In genomic region chr19:46785980-46786235, GRCh38 we compare ENCODE assay signal across 8 cellular contexts. TPM values are rescaled to one million over a fixed set of nuclear protein-coding genes. Genes with fewer than 3 reads are reported as not detected.
DNase-seq lines count a peak whose midpoint lies in the region; TF ChIP-seq lines count a peak whose summit lies in the region.

No MANE protein-coding gene starts in this region.

- H3K27me3 Mint-ChIP-seq in activated naive CD4-positive, alpha-beta T cell treated with anti-CD3 and anti-CD28 coated beads for 36 hours (ENCODE audit: low read depth), result no peaks in the 10 kb centered on the region

- in situ Hi-C loops in transverse colon (cut with MboI; ENCODE audit: low pct_ligation_motif_present in 1 of 4, low pct_unique_long_range_greater_than_20kb in 1 of 4, low sequenced_read_pairs in 3 of 4), result no loop called here

- peaks cover 60% of the 10 kb centered on the region for H3K36me3 Mint-ChIP-seq in activated naive CD4-positive, alpha-beta T cell treated with anti-CD3 and anti-CD28 coated beads for 36 hours (ENCODE audit: low read depth)

- H3K4me3 ChIP-seq in ascending aorta, result peak overlapping the region; percentile 51 to 78
- peak overlapping the region; percentile 93 for H3K4me3 ChIP-seq in lower leg skin (ENCODE audit: low read depth, poor library complexity, severe bottlenecking)
- peak overlapping the region; percentile 36 to 87 (median 80) for H3K4me3 ChIP-seq in transverse colon

- TF ChIP-seq CTCF in ascending aorta (IDR thresholded peaks at IDR 0.05), result no peak
- TF ChIP-seq CTCF in lower leg skin (IDR thresholded peaks at IDR 0.05), result no peak
- TF ChIP-seq CTCF in transverse colon (IDR thresholded peaks at IDR 0.05), result no peak

- H3K4me1 Mint-ChIP-seq in activated naive CD4-positive, alpha-beta T cell treated with anti-CD3 and anti-CD28 coated beads for 36 hours (ENCODE audit: low read depth), result peaks cover 37% of the 10 kb centered on the region

- 13 to 41% methylated on average over 4 of the region's 4 CpGs for WGBS in lower leg skin, 2 donors
- 30% methylated on average over 4 of the region's 4 CpGs; no CpG with 5 or more reads in 1 of the 2 donors for WGBS in transverse colon (ENCODE audit: low coverage in 1 of 2), 2 donors

- H3K27ac Mint-ChIP-seq in activated naive CD4-positive, alpha-beta T cell treated with anti-CD3 and anti-CD28 coated beads for 36 hours, result peak overlapping the region; percentile 99

- TF ChIP-seq EP300 in transverse colon (IDR thresholded peaks at IDR 0.05; ENCODE audit: low read depth), result no peak

- peaks cover 7 to 8% of the 10 kb centered on the region in 2 donors for H3K36me3 ChIP-seq in ascending aorta
- peaks cover 0 to 17% (median 5%) of the 10 kb centered on the region in 4 donors for H3K36me3 ChIP-seq in transverse colon

- DNase-seq in activated naive CD4-positive, alpha-beta T cell treated with anti-CD3 and anti-CD28 coated beads for 36 hours, result no peak
- no peak for DNase-seq in activated naive CD4-positive, alpha-beta T cell treated with Interleukin-2 at 50 U/mL for 16 hours
- DNase-seq in ascending aorta (ENCODE audit: low spot score in 2 of 2) (no peak), lower leg skin (ENCODE audit: low spot score in 2 of 2) (no peak), transverse colon (no peak), inferior parietal cortex (ENCODE audit: extremely low spot score) (no peak), NCI-H1092 (lab: John Stamatoyannopoulos, UW) (no peak), NOMO-1 treated with DMSO at 0.1 percent for 48 hours (lab: John Stamatoyannopoulos, UW; ENCODE audit: unreplicated experiment) (no peak)

- intact Hi-C loops in activated naive CD4-positive, alpha-beta T cell treated with anti-CD3 and anti-CD28 coated beads for 36 hours (cut with micrococcal nuclease), result loop anchor here (1.0 to 5.0 kb wide), 6 partner anchors 35 to 470 kb away; partner anchors contain the start of genes CCDC9 and PRKD2
- intact Hi-C loops in ascending aorta (cut with DNase I) (no loop called here), lower leg skin (cut with DNase I; ENCODE audit: low total_unique reads) (no loop called here), transverse colon (cut with DNase I; ENCODE audit: low total_unique reads) (no loop called here)

- TF ChIP-seq POLR2A in lower leg skin (IDR thresholded peaks at IDR 0.05) (no peak), transverse colon (IDR thresholded peaks at IDR 0.05) (no peak)

- peak overlapping the region; percentile 74 to 81 for H3K27ac ChIP-seq in ascending aorta
- peak overlapping the region; percentile 93 to 96 (median 95) for H3K27ac ChIP-seq in transverse colon

- H3K27me3 ChIP-seq in ascending aorta (no peaks in the 10 kb centered on the region), transverse colon (no peaks in the 10 kb centered on the region)

- H3K4me1 ChIP-seq in ascending aorta, result peaks cover 0 to 3% of the 10 kb centered on the region in 2 donors
- peaks cover 2 to 39% (median 30%) of the 10 kb centered on the region in 4 donors for H3K4me1 ChIP-seq in transverse colon

- no peaks in the 10 kb centered on the region for H3K9me3 ChIP-seq in ascending aorta
- H3K9me3 ChIP-seq in transverse colon, result no peaks in the 10 kb centered on the region

- no peaks in the 10 kb centered on the region for H3K9me3 Mint-ChIP-seq in activated naive CD4-positive, alpha-beta T cell treated with anti-CD3 and anti-CD28 coated beads for 36 hours

- CTCF ChIA-PET in activated naive CD4-positive, alpha-beta T cell treated with anti-CD3 and anti-CD28 coated beads for 36 hours (lab: Charles Lee), result interaction anchor here (0.9 to 3.3 kb wide), 4 partner anchors 19 to 338 kb away, joined by 3 to 13 read pairs (median 6); no protein-coding TSS in a partner anchor

- H3K4me3 Mint-ChIP-seq in activated naive CD4-positive, alpha-beta T cell treated with anti-CD3 and anti-CD28 coated beads for 36 hours, result peak overlapping the region; percentile 95

RNA-seq across cellular contexts. Expression of gene SLC1A5, which starts 2.5 kb away (rescaled TPM):
- total RNA-seq in activated naive CD4-positive, alpha-beta T cell treated with anti-CD3 and anti-CD28 coated beads for 36 hours, result 100 to 1,000 TPM; 139 TPM
- total RNA-seq in ascending aorta (86.8 TPM), lower leg skin (100 to 1,000 TPM in 3 of 4 donors, 10 to 100 TPM in 1; 59.3 to 181 (median 137) TPM), transverse colon (100 to 1,000 TPM in 1 of 4 donors, 10 to 100 TPM in 3; 19.8 to 104 (median 91.4) TPM)

RNA-seq across cellular contexts. Expression of gene STRN4, which starts 39.7 kb away (rescaled TPM):
- 10 to 100 TPM; 59.2 to 63.2 TPM for total RNA-seq in activated naive CD4-positive, alpha-beta T cell treated with anti-CD3 and anti-CD28 coated beads for 36 hours
- 151 TPM for total RNA-seq in ascending aorta
- total RNA-seq in lower leg skin, result 10 to 100 TPM; 81.5 to 97.6 (median 93.5) TPM
- total RNA-seq in transverse colon, result 100 to 1,000 TPM in 3 of 4 donors, 10 to 100 TPM in 1; 81.6 to 306 (median 174) TPM

RNA-seq across cellular contexts. Expression of gene FKRP, which starts 40.1 kb away (rescaled TPM):
- total RNA-seq in activated naive CD4-positive, alpha-beta T cell treated with anti-CD3 and anti-CD28 coated beads for 36 hours, result 1 to 10 TPM; 8.8 to 9.0 TPM
- total RNA-seq in ascending aorta (11.8 TPM), lower leg skin (10 to 100 TPM in 3 of 4 donors, 1 to 10 TPM in 1; 9.4 to 16.1 (median 12.8) TPM), transverse colon (10 to 100 TPM in 3 of 4 donors, 1 to 10 TPM in 1; 9.7 to 16.1 (median 11.8) TPM)
